Comparison of ENCODE assay signal across 11 cellular contexts in genomic region chr1:222535455-222535854, GRCh38. TPM values are rescaled to one million over a fixed set of nuclear protein-coding genes. Genes with fewer than 3 reads are reported as not detected.
"Had no signal": no experiment of that assay in that cellular context is flagged by ENCODE, and none has a peak within 500 bp of the region (broad histone marks: within the 10 kb centered on the region; RNA-seq: fewer than 3 reads in every experiment).

No MANE protein-coding gene starts in this region.

- H3K36me3 ChIP-seq: HAP-1 had no signal

- H3K9me3 ChIP-seq: HAP-1 had no signal

- H3K4me1 ChIP-seq: HAP-1 had no signal

- DNase-seq: GM23248, GOT3, H7, H9, HCEC 1CT, HFFc6 had no signal

- H3K4me2 ChIP-seq: GM23338 had no signal

- H2AFZ ChIP-seq: GM23248, GM23338 had no signal

- H3K27ac ChIP-seq: GM23248 had no signal

- H3K4me3 Mint-ChIP-seq: GM23338, H9, HFFc6 had no signal

- ATAC-seq: GM23338, HCT116 had no signal

- FAIRE-seq: H1, H54 had no signal

- H3K9me3 Mint-ChIP-seq: GM23338, H9, HFFc6 had no signal

- H3K27ac Mint-ChIP-seq: GM23338, H9, HFFc6 had no signal

- H3K4me3 ChIP-seq: GM23248, GM23338, HAP-1 had no signal

- H3K9ac ChIP-seq: GM23248 had no signal

- H3K4me1 Mint-ChIP-seq: GM23338, H9 had no signal

RNA-seq across cellular contexts. Expression of gene HHIPL2, which starts 12.4 kb away (rescaled TPM):
- total RNA-seq: H1 had no signal
- polyA plus RNA-seq: GM23338 had no signal
